Comparison of ENCODE assay signal across 1 cellular context in genomic region chr2:85783796-85784195, GRCh38.
TF ChIP-seq lines count a peak whose summit lies in the region.

No MANE protein-coding gene starts in this region.

TF ChIP-seq in IMR-90, 13 proteins besides CTCF, POLR2A, EP300 and RAD21:
- no peak for TF ChIP-seq RFX5 (IDR thresholded peaks at IDR 0.05; ENCODE audit: low read depth, low read length)
- TF ChIP-seq BHLHE40 (IDR thresholded peaks at IDR 0.05; ENCODE audit: low read depth, low read length) = no peak
